ENCODE assay signal across 23 cellular contexts in genomic region chr15:64315136-64315661, GRCh38. TPM values are rescaled to one million over a fixed set of nuclear protein-coding genes. Genes with fewer than 3 reads are reported as not detected.
DNase-seq lines count a peak whose midpoint lies in the region; ATAC-seq, FAIRE-seq and TF ChIP-seq lines count a peak whose summit lies in the region.
"Had no signal": no experiment of that assay in that cellular context is flagged by ENCODE, and none has a peak within 500 bp of the region (broad histone marks: within the 10 kb centered on the region; RNA-seq: fewer than 3 reads in every experiment).

No MANE protein-coding gene starts in this region.

- peak overlapping the region; percentile 92 for H3K27ac Mint-ChIP-seq in nephron progenitor cell
- H3K27ac Mint-ChIP-seq in activated CD4-positive, alpha-beta memory T cell treated with anti-CD3 and anti-CD28 coated beads for 36 hours: no peak overlapping the region
- H3K27ac Mint-ChIP-seq: activated T-helper 2 cell treated with anti-CD3 and anti-CD28 coated beads, Interferon-gamma antibody, Interleukin-2, Interleukin-4, amounts not matched to agents 10 μg/mL and 5 μg/mL and 100 μg/mL, durations not matched to agents 14 hours and 24 hours and 36 hours; B cell had no signal

- H3K27ac ChIP-seq in K562 (ENCODE audit: extremely low read depth, low read depth, low read length) (no peak overlapping the region), right lobe of liver (no peak overlapping the region)
- H3K27ac ChIP-seq: 22Rv1, HL-60, suprapubic skin had no signal

- peaks cover 8% of the 10 kb centered on the region for H3K4me1 Mint-ChIP-seq in nephron progenitor cell
- peaks cover 4% of the 10 kb centered on the region for H3K4me1 Mint-ChIP-seq in activated CD4-positive, alpha-beta memory T cell treated with anti-CD3 and anti-CD28 coated beads for 36 hours (ENCODE audit: low read depth)

- H3K36me3 ChIP-seq in K562 (ENCODE audit: control insufficient read depth, insufficient read depth, low read length) (peaks cover 3% of the 10 kb centered on the region; the same call in 1 of the 3 replicates), right lobe of liver (no peaks in the 10 kb centered on the region)
- H3K36me3 ChIP-seq: suprapubic skin had no signal

- peaks cover 13% of the 10 kb centered on the region for H3K9me3 Mint-ChIP-seq in nephron progenitor cell
- H3K9me3 Mint-ChIP-seq in activated CD4-positive, alpha-beta memory T cell treated with anti-CD3 and anti-CD28 coated beads for 36 hours: peaks cover 2% of the 10 kb centered on the region
- H3K9me3 Mint-ChIP-seq: activated T-helper 2 cell treated with anti-CD3 and anti-CD28 coated beads, Interferon-gamma antibody, Interleukin-2, Interleukin-4, amounts not matched to agents 10 μg/mL and 5 μg/mL and 100 μg/mL, durations not matched to agents 14 hours and 24 hours and 36 hours; naive B cell had no signal

- 62% methylated on average over 5 of the region's 5 CpGs for WGBS in K562 (ENCODE audit: insufficient coverage, low coverage, missing lambda C conversion rate)
- WGBS in right lobe of liver (ENCODE audit: insufficient coverage, low coverage, low lambda C conversion rate, missing lambda C conversion rate): 78% methylated on average over 5 of the region's 5 CpGs

- ATAC-seq in K562 (no peak), GM19455 (IDR thresholded peaks at IDR 0.05; ENCODE audit: unreplicated experiment) (no peak), right lobe of liver (no peak)
- ATAC-seq: GM12878, T-helper 17 cell had no signal

- BruUV-seq in K562 (replicated peaks; lab: Mats Ljungman, UMichigan): no TSS peak

- intact Hi-C loops in K562 (cut with micrococcal nuclease): no loop called here
- intact Hi-C loops in activated CD4-positive, alpha-beta memory T cell treated with anti-CD3 and anti-CD28 coated beads for 36 hours (cut with micrococcal nuclease): no loop called here
- intact Hi-C loops in right lobe of liver (cut with DNase I): no loop called here

- FAIRE-seq in K562 (lab: Jason Lieb, UNC): peak; percentile 52
- FAIRE-seq: GM12878 had no signal

- H4K20me1 ChIP-seq in K562 (replicated peaks; ENCODE audit: control insufficient read depth, insufficient read depth, low read length): 0 out of 2 replicates have a peak, but pooled peaks cover 3% of the 10 kb centered on the region

- no peak for TF ChIP-seq POLR2A in K562 (conservative IDR thresholded peaks at IDR 0.05)
- TF ChIP-seq POLR2A in right lobe of liver (IDR thresholded peaks at IDR 0.05): no peak

- H3K9me3 ChIP-seq in K562 (replicated peaks; ENCODE audit: control insufficient read depth, insufficient read depth, low read depth, low read length): no peaks in the 10 kb centered on the region
- no peaks in the 10 kb centered on the region for H3K9me3 ChIP-seq in right lobe of liver
- H3K9me3 ChIP-seq: suprapubic skin had no signal

- H3K27me3 ChIP-seq in K562 (ENCODE audit: control insufficient read depth in 2 of 2, insufficient read depth in 2 of 2, low read length in 2 of 2): no peaks in the 10 kb centered on the region
- no peaks in the 10 kb centered on the region for H3K27me3 ChIP-seq in right lobe of liver
- H3K27me3 ChIP-seq: suprapubic skin had no signal

- TF ChIP-seq CTCF in K562 (IDR thresholded peaks at IDR 0.05 in 2 of 3, conservative IDR thresholded peaks at IDR 0.05 in 1 of 3; ENCODE audit: insufficient read depth in 2 of 3, low read depth in 1 of 3, low read length in 3 of 3): no peak
- TF ChIP-seq CTCF in nephron progenitor cell (IDR thresholded peaks at IDR 0.05): no peak
- no peak for TF ChIP-seq CTCF in right lobe of liver (IDR thresholded peaks at IDR 0.05)

- H3K4me3 ChIP-seq in K562: no peak overlapping the region
- no peak overlapping the region for H3K4me3 ChIP-seq in right lobe of liver
- H3K4me3 ChIP-seq: GM12878, suprapubic skin had no signal

- TF ChIP-seq EP300 in K562 (IDR thresholded peaks at IDR 0.05; ENCODE audit: low read length): no peak

- H3K36me3 Mint-ChIP-seq in nephron progenitor cell (ENCODE audit: low read depth): peaks cover 12% of the 10 kb centered on the region
- H3K36me3 Mint-ChIP-seq in activated CD4-positive, alpha-beta memory T cell treated with anti-CD3 and anti-CD28 coated beads for 36 hours: peaks cover 4% of the 10 kb centered on the region
- H3K36me3 Mint-ChIP-seq: activated naive CD8-positive, alpha-beta T cell; naive B cell had no signal

- no peak overlapping the region for H3K9ac ChIP-seq in K562 (ENCODE audit: insufficient read depth in 1 of 2, low read depth in 2 of 2, low read length in 2 of 2)

- H3K4me3 Mint-ChIP-seq in nephron progenitor cell: no peak overlapping the region
- H3K4me3 Mint-ChIP-seq in activated CD4-positive, alpha-beta memory T cell treated with anti-CD3 and anti-CD28 coated beads for 36 hours: no peak overlapping the region
- H3K4me3 Mint-ChIP-seq: activated naive CD8-positive, alpha-beta T cell; B cell; naive B cell; T-helper 17 cell had no signal

- H3K27me3 Mint-ChIP-seq in nephron progenitor cell (ENCODE audit: low read depth, poor library complexity): peaks cover 2% of the 10 kb centered on the region
- no peaks in the 10 kb centered on the region for H3K27me3 Mint-ChIP-seq in activated CD4-positive, alpha-beta memory T cell treated with anti-CD3 and anti-CD28 coated beads for 36 hours
- H3K27me3 Mint-ChIP-seq: activated naive CD8-positive, alpha-beta T cell; B cell; naive B cell; T-helper 17 cell had no signal

- no peak overlapping the region for H2AFZ ChIP-seq in K562 (ENCODE audit: low read depth, low read length)

- CTCF ChIA-PET in K562 (lab: Yijun Ruan, JAX; ENCODE audit: low intra/inter-chr PET ratio): no interaction called here
- CTCF ChIA-PET in activated CD4-positive, alpha-beta memory T cell treated with anti-CD3 and anti-CD28 coated beads for 36 hours (lab: Charles Lee): no interaction called here

- no peak overlapping the region for H3K4me2 ChIP-seq in K562 (ENCODE audit: insufficient read depth, low read length)

- no peaks in the 10 kb centered on the region; the same call in 2 of the 3 replicates for H3K79me2 ChIP-seq in K562 (ENCODE audit: control insufficient read depth, insufficient read depth, low read length)

- POLR2A ChIA-PET in K562 (lab: Yijun Ruan, JAX): interaction anchor here (1.6 kb wide), 1 partner anchor 10 kb away, joined by 4 read pairs; no protein-coding TSS in a partner anchor
- POLR2A ChIA-PET in activated CD4-positive, alpha-beta memory T cell treated with anti-CD3 and anti-CD28 coated beads for 36 hours (lab: Charles Lee): no interaction called here

- in situ Hi-C loops in K562 (cut with MboI): no loop called here

- no peaks in the 10 kb centered on the region for H3K9me1 ChIP-seq in K562 (ENCODE audit: control insufficient read depth, insufficient read depth, low read length)

- H3K4me1 ChIP-seq in K562 (replicated peaks in 1 of 2; ENCODE audit: control insufficient read depth in 2 of 2, insufficient read depth in 2 of 2, low read length in 2 of 2): no peaks in the 10 kb centered on the region
- no peaks in the 10 kb centered on the region for H3K4me1 ChIP-seq in right lobe of liver

- TF ChIP-seq RAD21 in K562 (CRISPR knock-in tag; conservative IDR thresholded peaks at IDR 0.05 in 1 of 2, IDR thresholded peaks at IDR 0.05 in 1 of 2): no peak

- DNase-seq in NCI-H82 (lab: John Stamatoyannopoulos, UW): peak; percentile 39
- no peak for DNase-seq in NCI-H82 treated with DMSO at 0.1 percent for 48 hours (lab: John Stamatoyannopoulos, UW; ENCODE audit: unreplicated experiment)
- no peak for DNase-seq in K562 (ENCODE audit: extremely low read depth in 1 of 4, low spot score in 3 of 4)
- DNase-seq in nephron progenitor cell: no peak
- DNase-seq in CD1c-positive myeloid dendritic cell (ENCODE audit: extremely low spot score): no peak
- DNase-seq in activated CD4-positive, alpha-beta memory T cell treated with anti-CD3 and anti-CD28 coated beads for 36 hours: no peak
- DNase-seq in right lobe of liver: no peak
- DNase-seq: activated CD4-positive, alpha-beta T cell treated with anti-CD3 and anti-CD28 coated beads for 48 hours; DMS79; naive B cell; NCI-H1105; NCI-H2029 treated with DMSO at 0.1 percent for 48 hours; NCI-H510A treated with DMSO at 0.1 percent for 48 hours; posterior cingulate gyrus; T-helper 17 cell had no signal

TF ChIP-seq in K562, 482 proteins besides CTCF, POLR2A, EP300 and RAD21 (continues in another document):
- TF ChIP-seq PTRF (tag; IDR thresholded peaks at IDR 0.05): no peak
- no peak for TF ChIP-seq BACH1 (tag; IDR thresholded peaks at IDR 0.05)
- no peak for TF ChIP-seq RBM34 (IDR thresholded peaks at IDR 0.05; ENCODE audit: borderline replicate concordance, insufficient read depth, low read length)
- no peak for TF ChIP-seq ZNF12 (CRISPR knock-in tag; IDR thresholded peaks at IDR 0.05)
- TF ChIP-seq HDAC3 (IDR thresholded peaks at IDR 0.05; ENCODE audit: borderline replicate concordance, partially characterized antibody): no peak

RNA-seq across cellular contexts. Expression of gene CSNK1G1, which starts 40.8 kb away (rescaled TPM):
- 83.4 and 132 TPM in 2 replicates for total RNA-seq in K562 (2011; cell fraction: chromatin; rRNA removed; ENCODE audit: low replicate concordance)
- 20.8 and 30.8 TPM in 2 replicates for total RNA-seq in K562 (2011; cell fraction: nucleolus; rRNA removed)
- 39.4 and 57.0 TPM in 2 replicates for total RNA-seq in K562 (2011; cell fraction: nucleoplasm; rRNA removed)
- 6.9 and 9.4 TPM in 2 replicates for total RNA-seq in K562 (2014; rRNA removed)
- total RNA-seq in K562 (2014; rRNA removed; fragmentation: Illumina TruSeq; extraction: Trizol): 12.7 and 13.0 TPM in 2 replicates
- 12.0 and 13.5 TPM in 2 replicates for total RNA-seq in K562 (2015; rRNA removed; fragmentation: Illumina TruSeq; extraction: Trizol)
- 10.2 and 10.4 TPM in 2 replicates for total RNA-seq in K562 (2021)
- 16.3 and 18.5 TPM in 2 replicates for polyA plus RNA-seq in K562 (2011; rRNA removed)
- polyA plus RNA-seq in K562 (2011; cell fraction: cytosol; rRNA removed): 6.1 and 8.8 TPM in 2 replicates
- polyA plus RNA-seq in K562 (2011; cell fraction: nucleus; rRNA removed): 6.9 and 10.2 TPM in 2 replicates
- polyA plus RNA-seq in K562 (2012): 5.8 and 6.1 TPM in 2 replicates
- polyA plus RNA-seq in K562 (2014; fragmentation: Illumina TruSeq; extraction: Trizol): 8.3 and 9.5 TPM in 2 replicates
- polyA plus RNA-seq in K562 (2014; fragmentation: Nextera tagmentation; extraction: Ambion mirVana): 1 to 10 TPM; 4.5 to 4.9 TPM
- polyA plus RNA-seq in K562 (2014; rRNA removed): 5.6 and 5.9 TPM in 2 replicates
- 69.5 and 73.1 TPM in 2 replicates for polyA minus RNA-seq in K562 (2011; rRNA and poly(A)+ RNA removed)
- polyA minus RNA-seq in K562 (2011; cell fraction: cytosol; rRNA and poly(A)+ RNA removed): 17.4 and 18.8 TPM in 2 replicates
- polyA minus RNA-seq in K562 (2011; cell fraction: nucleus; rRNA and poly(A)+ RNA removed): 14.5 and 42.1 TPM in 2 replicates
- 10 to 100 TPM; 17.5 to 20.9 TPM for total RNA-seq in activated CD4-positive, alpha-beta memory T cell treated with anti-CD3 and anti-CD28 coated beads for 36 hours
- total RNA-seq in right lobe of liver: 1 to 10 TPM; 3.9 to 7.1 (median 5.5) TPM
